8 cellular contexts compared by ENCODE assay signal in the genomic region with DNA sequence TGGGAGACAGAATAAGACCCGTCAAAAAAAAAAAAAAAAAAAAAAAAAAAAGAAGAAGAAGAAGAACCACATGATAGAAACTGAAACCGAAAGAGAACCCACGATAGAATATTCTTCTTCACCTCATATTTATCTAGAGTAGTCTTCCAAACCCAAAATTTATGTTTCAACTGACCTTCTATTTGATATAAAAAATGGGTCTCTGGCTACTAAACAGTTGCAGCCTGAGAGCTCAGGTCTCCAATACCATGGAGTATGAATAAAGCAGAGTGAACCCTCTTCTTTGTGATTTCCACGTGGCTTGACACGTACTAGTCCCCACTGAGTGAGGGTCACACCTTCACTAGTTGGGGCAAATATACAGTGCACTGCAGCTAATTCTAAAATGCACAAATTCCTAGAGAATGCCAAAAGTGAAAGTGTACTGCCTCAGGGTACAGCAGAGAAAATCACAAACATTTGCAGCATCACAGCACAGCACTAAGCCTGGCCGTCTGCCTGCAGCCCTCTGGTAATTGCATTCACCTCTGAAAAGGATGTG. TPM values are rescaled to one million over a fixed set of nuclear protein-coding genes. Genes with fewer than 3 reads are reported as not detected.
DNase-seq lines count a peak whose midpoint lies in the region; ATAC-seq and TF ChIP-seq lines count a peak whose summit lies in the region.

No MANE protein-coding gene starts in this region.

- no peaks in the 10 kb centered on the region for H3K4me1 ChIP-seq in gastrocnemius medialis
- no peaks in the 10 kb centered on the region for H3K4me1 ChIP-seq in gastroesophageal sphincter

- in situ Hi-C loops in brain microvascular endothelial cell (cut with HindIII; ENCODE audit: low pct_ligation_motif_present, low sequenced_read_pairs), result no loop called here
- in situ Hi-C loops in gastrocnemius medialis (cut with MboI; ENCODE audit: low sequenced_read_pairs in 4 of 4), result no loop called here

- no peak for TF ChIP-seq POLR2A in gastrocnemius medialis (IDR thresholded peaks at IDR 0.05)
- no peak for TF ChIP-seq POLR2A in gastroesophageal sphincter (IDR thresholded peaks at IDR 0.05)

- no peaks in the 10 kb centered on the region for H3K36me3 ChIP-seq in brain microvascular endothelial cell (replicated peaks)
- no peaks in the 10 kb centered on the region for H3K36me3 ChIP-seq in gastrocnemius medialis
- H3K36me3 ChIP-seq in gastroesophageal sphincter, result no peaks in the 10 kb centered on the region

- WGBS in gastroesophageal sphincter (ENCODE audit: low coverage in 1 of 2), 2 donors, result 25 to 45% methylated on average over 4 to 5 of the region's 6 CpGs

- no peak for TF ChIP-seq CTCF in AG04450 (IDR thresholded peaks at IDR 0.05; ENCODE audit: low read depth, low read length)
- TF ChIP-seq CTCF in brain microvascular endothelial cell (IDR thresholded peaks at IDR 0.05; ENCODE audit: low read depth, low read length, missing control alignments), result no peak
- no peak for TF ChIP-seq CTCF in gastrocnemius medialis (IDR thresholded peaks at IDR 0.05 in 4 of 5, conservative IDR thresholded peaks at IDR 0.05 in 1 of 5)
- no peak for TF ChIP-seq CTCF in gastroesophageal sphincter (IDR thresholded peaks at IDR 0.05)

- ATAC-seq in GM18907 (IDR thresholded peaks at IDR 0.05; ENCODE audit: unreplicated experiment) (peak; percentile 71), gastrocnemius medialis (no peak), gastroesophageal sphincter (no peak)

- POLR2A ChIA-PET in AG04450 (lab: Yijun Ruan, JAX), result no interaction called here

- H3K27ac ChIP-seq in AG04450 (ENCODE audit: low read depth, low read length), result no peak overlapping the region
- no peak overlapping the region for H3K27ac ChIP-seq in brain microvascular endothelial cell
- H3K27ac ChIP-seq in gastrocnemius medialis, result no peak overlapping the region
- no peak overlapping the region for H3K27ac ChIP-seq in gastroesophageal sphincter

- no peaks in the 10 kb centered on the region for H3K9me3 ChIP-seq in AG04450 (ENCODE audit: control insufficient read depth, insufficient read depth, low read length)
- no peaks in the 10 kb centered on the region for H3K9me3 ChIP-seq in gastrocnemius medialis
- no peaks in the 10 kb centered on the region for H3K9me3 ChIP-seq in gastroesophageal sphincter

- DNase-seq in AG04450 (ENCODE audit: low read depth, low spot score) (no peak), LHCN-M2 (ENCODE audit: low read depth) (peak; percentile 8), brain microvascular endothelial cell (no peak), gastrocnemius medialis (no peak), NCI-H2227 (lab: John Stamatoyannopoulos, UW; ENCODE audit: unreplicated experiment) (no peak), AG08395 (ENCODE audit: low spot score) (no peak)

- H3K4me3 ChIP-seq in AG04450 (ENCODE audit: low read depth, low read length) (peak overlapping the region; percentile 27; the same call in 1 of the 2 replicates), brain microvascular endothelial cell (ENCODE audit: low read depth, low read length) (peak overlapping the region; percentile 26), gastrocnemius medialis (peak overlapping the region; percentile 19 to 50 (median 36)), gastroesophageal sphincter (peak overlapping the region in 1 of 2 donors; percentile 33)

- no peak for TF ChIP-seq EP300 in gastroesophageal sphincter (IDR thresholded peaks at IDR 0.05)

- intact Hi-C loops in gastrocnemius medialis (cut with DNase I; ENCODE audit: low total_unique reads), result no loop called here

- H3K27me3 ChIP-seq in AG04450 (ENCODE audit: control insufficient read depth, insufficient read depth, low read length), result no peaks in the 10 kb centered on the region
- H3K27me3 ChIP-seq in brain microvascular endothelial cell (replicated peaks), result no peaks in the 10 kb centered on the region
- peaks cover 0 to 2% (median 0%) of the 10 kb centered on the region in 3 donors for H3K27me3 ChIP-seq in gastrocnemius medialis
- H3K27me3 ChIP-seq in gastroesophageal sphincter, result no peaks in the 10 kb centered on the region

- CTCF ChIA-PET in AG04450 (lab: Charles Lee), result interaction anchor here (0.7 to 1.8 kb wide), 2 partner anchors 13 to 64 kb away, joined by 5 to 9 read pairs; no protein-coding TSS in a partner anchor

RNA-seq across cellular contexts. Expression of a gene that starts 30.8 kb away (rescaled TPM):
- polyA plus RNA-seq in AG04450 (2011; rRNA removed), result 5.3 and 7.1 TPM in 2 replicates
- polyA minus RNA-seq in AG04450 (2011; rRNA and poly(A)+ RNA removed), result 3.1 and 3.8 TPM in 2 replicates
- total RNA-seq in LHCN-M2 (2014; rRNA removed) (46.8 and 51.2 TPM in 2 replicates), gastrocnemius medialis (1 to 10 TPM; 2.2 to 5.6 (median 3.7) TPM), gastroesophageal sphincter (1 to 10 TPM; 3.0 to 7.6 (median 4.0) TPM)
- 8.5 TPM for polyA plus RNA-seq in LHCN-M2 (2012)
